Comparison of ENCODE assay signal across 12 cellular contexts in genomic region chr6:156280131-156280530, GRCh38.
DNase-seq lines count a peak whose midpoint lies in the region; ATAC-seq and TF ChIP-seq lines count a peak whose summit lies in the region.
"Had no signal": no experiment of that assay in that cellular context is flagged by ENCODE, and none has a peak within 500 bp of the region (broad histone marks: within the 10 kb centered on the region; RNA-seq: fewer than 3 reads in every experiment).

No MANE protein-coding gene starts in this region.

- H3K27ac ChIP-seq in BLaER1 treated with 17β-estradiol and CSF1 and Interleukin-3, amounts not matched to agents 10 nM and 100 nM, result peak overlapping the region; percentile 60 to 88 (median 76); a peak in 21 of 22 replicates
- H3K27ac ChIP-seq in ovary, result no peak overlapping the region
- no peak overlapping the region for H3K27ac ChIP-seq in uterus
- H3K27ac ChIP-seq: adrenal gland had no signal

- peak overlapping the region in 9 of 11 experiments; percentile 3 to 76 (median 62); a peak in 14 of 22 replicates for H3K9ac ChIP-seq in BLaER1 treated with 17β-estradiol and CSF1 and Interleukin-3, amounts not matched to agents 10 nM and 100 nM

- peaks cover 0 to 25% (median 0%) of the 10 kb centered on the region in 11 experiments; a peak in 5 of 22 replicates for H3K36me3 ChIP-seq in BLaER1 treated with 17β-estradiol and CSF1 and Interleukin-3, amounts not matched to agents 10 nM and 100 nM
- no peaks in the 10 kb centered on the region for H3K36me3 ChIP-seq in ovary
- H3K36me3 ChIP-seq in uterus, result no peaks in the 10 kb centered on the region
- H3K36me3 ChIP-seq: adrenal gland had no signal

- H4K20me1 ChIP-seq in BLaER1 treated with 17β-estradiol and CSF1 and Interleukin-3, amounts not matched to agents 10 nM and 100 nM, result no peaks in the 10 kb centered on the region

- H3K4me1 ChIP-seq in BLaER1 treated with 17β-estradiol and CSF1 and Interleukin-3, amounts not matched to agents 10 nM and 100 nM, result peaks cover 23 to 71% (median 48%) of the 10 kb centered on the region in 10 experiments
- H3K4me1 ChIP-seq in ovary (ENCODE audit: insufficient read depth), result peaks cover 3% of the 10 kb centered on the region
- H3K4me1 ChIP-seq in uterus, result no peaks in the 10 kb centered on the region

- TF ChIP-seq CTCF in ovary (IDR thresholded peaks at IDR 0.05) (no peak), GM13976 (IDR thresholded peaks at IDR 0.05; ENCODE audit: borderline replicate concordance, control extremely low read depth, extremely low read depth, insufficient read depth, missing control alignments) (no peak), uterus (IDR thresholded peaks at IDR 0.05) (no peak)
- TF ChIP-seq CTCF in activated CD8-positive, alpha-beta T cell treated with anti-CD3 and anti-CD28 coated beads for 36 hours (IDR thresholded peaks at IDR 0.05), result no peak

- peak overlapping the region; percentile 62 to 92 (median 75) for H3K4me2 ChIP-seq in BLaER1 treated with 17β-estradiol and CSF1 and Interleukin-3, amounts not matched to agents 10 nM and 100 nM

- DNase-seq in NCI-H748 treated with DMSO at 0.1 percent for 48 hours (lab: John Stamatoyannopoulos, UW), result peak; percentile 88
- no peak for DNase-seq in ovary
- no peak for DNase-seq in activated CD8-positive, alpha-beta T cell treated with anti-CD3 and anti-CD28 coated beads for 36 hours
- DNase-seq in GM13976 (ENCODE audit: low spot score), result no peak
- no peak for DNase-seq in uterus
- DNase-seq: activated CD4-positive, alpha-beta T cell treated with anti-CD3 and anti-CD28 coated beads, Interleukin-2, amount 50 U/mL, for 1 hour; HFFc6; Karpas-422 had no signal

- H3K36me3 Mint-ChIP-seq in activated CD8-positive, alpha-beta T cell treated with anti-CD3 and anti-CD28 coated beads for 36 hours (ENCODE audit: low read depth), result peaks cover 2% of the 10 kb centered on the region

- peaks cover 4% of the 10 kb centered on the region for H3K9me3 Mint-ChIP-seq in activated CD8-positive, alpha-beta T cell treated with anti-CD3 and anti-CD28 coated beads for 36 hours
- H3K9me3 Mint-ChIP-seq: HFFc6 had no signal

- no peak overlapping the region for H3K27ac Mint-ChIP-seq in activated CD8-positive, alpha-beta T cell treated with anti-CD3 and anti-CD28 coated beads for 36 hours
- H3K27ac Mint-ChIP-seq: HFFc6 had no signal

- peaks cover 3% of the 10 kb centered on the region for H3K27me3 Mint-ChIP-seq in activated CD8-positive, alpha-beta T cell treated with anti-CD3 and anti-CD28 coated beads for 36 hours

- TF ChIP-seq POLR2A in ovary (IDR thresholded peaks at IDR 0.05) (no peak), uterus (IDR thresholded peaks at IDR 0.05) (no peak)

- in situ Hi-C loops in GM13976 (cut with MboI; ENCODE audit: low sequenced_read_pairs, unreplicated experiment), result no loop called here

- peak; percentile 39 for ATAC-seq in GM19438 (IDR thresholded peaks at IDR 0.05; ENCODE audit: low read depth, unreplicated experiment)
- ATAC-seq in HG03558 (IDR thresholded peaks at IDR 0.05; ENCODE audit: extremely low read depth, unreplicated experiment), result peak; percentile 37
- ATAC-seq in activated CD8-positive, alpha-beta T cell treated with anti-CD3 and anti-CD28 coated beads for 36 hours, result no peak

- TF ChIP-seq EP300 in ovary (IDR thresholded peaks at IDR 0.05), result no peak

- H3K9me3 ChIP-seq in BLaER1 treated with 17β-estradiol and CSF1 and Interleukin-3, amounts not matched to agents 10 nM and 100 nM (replicated peaks in 1 of 11), result peaks cover 47 to 65% (median 60%) of the 10 kb centered on the region in 11 experiments
- H3K9me3 ChIP-seq in ovary (no peaks in the 10 kb centered on the region), uterus (no peaks in the 10 kb centered on the region)
- H3K9me3 ChIP-seq: adrenal gland had no signal

- intact Hi-C loops in ovary (cut with DNase I), result no loop called here
- intact Hi-C loops in activated CD8-positive, alpha-beta T cell treated with anti-CD3 and anti-CD28 coated beads for 36 hours (cut with micrococcal nuclease), result no loop called here
- intact Hi-C loops in uterus (cut with DNase I; ENCODE audit: low total_unique reads), result no loop called here

- no peak overlapping the region for H3K4me3 Mint-ChIP-seq in activated CD8-positive, alpha-beta T cell treated with anti-CD3 and anti-CD28 coated beads for 36 hours
- H3K4me3 Mint-ChIP-seq: HFFc6 had no signal

- no peaks in the 10 kb centered on the region for H3K27me3 ChIP-seq in BLaER1 treated with 17β-estradiol and CSF1 and Interleukin-3, amounts not matched to agents 10 nM and 100 nM
- H3K27me3 ChIP-seq in ovary (no peaks in the 10 kb centered on the region), uterus (no peaks in the 10 kb centered on the region)
- H3K27me3 ChIP-seq: adrenal gland had no signal

- H3K4me3 ChIP-seq in BLaER1 treated with 17β-estradiol and CSF1 and Interleukin-3, amounts not matched to agents 10 nM and 100 nM, result peak overlapping the region in 3 of 10 experiments; percentile 15 to 48 (median 45); a peak in 4 of 20 replicates
- H3K4me3 ChIP-seq in ovary (no peak overlapping the region), uterus (no peak overlapping the region)
- H3K4me3 ChIP-seq: adrenal gland had no signal

- CTCF ChIA-PET in activated CD8-positive, alpha-beta T cell treated with anti-CD3 and anti-CD28 coated beads for 36 hours (lab: Charles Lee), result no interaction called here

- POLR2A ChIA-PET in activated CD8-positive, alpha-beta T cell treated with anti-CD3 and anti-CD28 coated beads for 36 hours (lab: Charles Lee), result no interaction called here

- 41 to 49% (median 46%) methylated on average over 5 of the region's 5 CpGs for WGBS in ovary, 3 donors

- peaks cover 3% of the 10 kb centered on the region for H3K4me1 Mint-ChIP-seq in activated CD8-positive, alpha-beta T cell treated with anti-CD3 and anti-CD28 coated beads for 36 hours (ENCODE audit: low read depth)

Comparison
In these comparisons a context has a peak if more than half of its experiments do, and no peak if none do; other contexts are left out.
1. H3K27ac ChIP-seq: peak in BLaER1 treated with 17β-estradiol and CSF1 and Interleukin-3, amounts not matched to agents 10 nM and 100 nM (11 of 11); none in ovary (0 of 2) and uterus (0 of 2).